1 cellular context compared by ENCODE assay signal in genomic region chrX:134948333-134949241, GRCh38.
TF ChIP-seq lines count a peak whose summit lies in the region.

No MANE protein-coding gene starts in this region.

TF ChIP-seq in HepG2, 621 proteins besides CTCF, POLR2A, EP300 and RAD21 (continued from another document):
- TF ChIP-seq NR2C2 (CRISPR knock-in tag; IDR thresholded peaks at IDR 0.05; ENCODE audit: borderline replicate concordance) (peak; percentile 48; the same call in 1 of the 2 replicates), RFXAP (CRISPR knock-in tag; IDR thresholded peaks at IDR 0.05; ENCODE audit: borderline replicate concordance) (no peak), THAP7 (CRISPR knock-in tag; IDR thresholded peaks at IDR 0.05) (no peak), MAFF (IDR thresholded peaks at IDR 0.05; ENCODE audit: low read depth, low read length) (no peak), ZNF142 (CRISPR knock-in tag; IDR thresholded peaks at IDR 0.05) (no peak), ZNF510 (CRISPR knock-in tag; IDR thresholded peaks at IDR 0.05; ENCODE audit: low read depth) (no peak), ZNF414 (CRISPR knock-in tag; IDR thresholded peaks at IDR 0.05) (no peak), ISL2 (CRISPR knock-in tag; IDR thresholded peaks at IDR 0.05) (peak; percentile 28; the same call in 1 of the 2 replicates), SAP130 (CRISPR knock-in tag; IDR thresholded peaks at IDR 0.05; ENCODE audit: low read depth) (0 out of 2 replicates have a peak, but pooled peaks have one; percentile 11), SIN3B (IDR thresholded peaks at IDR 0.05; ENCODE audit: low read length) (no peak), TCF7 (IDR thresholded peaks at IDR 0.05; ENCODE audit: low read depth) (0 out of 2 replicates have a peak, but pooled peaks have one; percentile 27), CEBPG (CRISPR knock-in tag; IDR thresholded peaks at IDR 0.05) (peak; percentile 40; the same call in 1 of the 2 replicates)
TF ChIP-seq in HepG2: peak in this region for 38.
